29 cellular contexts compared by ENCODE assay signal in genomic region chr2:204339212-204339715, GRCh38.
DNase-seq lines count a peak whose midpoint lies in the region; ATAC-seq and TF ChIP-seq lines count a peak whose summit lies in the region.
"Had no signal": no experiment of that assay in that cellular context is flagged by ENCODE, and none has a peak within 500 bp of the region (broad histone marks: within the 10 kb centered on the region; RNA-seq: fewer than 3 reads in every experiment).

No MANE protein-coding gene starts in this region.

- H3K36me3 ChIP-seq in Caco-2 (ENCODE audit: control insufficient read depth, insufficient read depth, low read length) (no peaks in the 10 kb centered on the region; the same call in 1 of the 2 replicates), H7 (replicated peaks; ENCODE audit: control insufficient read depth, insufficient read depth, low read length) (no peaks in the 10 kb centered on the region), hepatocyte (replicated peaks; ENCODE audit: insufficient read depth, low read depth) (no peaks in the 10 kb centered on the region), lower lobe of right lung (no peaks in the 10 kb centered on the region), Peyer's patch (no peaks in the 10 kb centered on the region)
- H3K36me3 ChIP-seq: BLaER1 treated with 17β-estradiol and CSF1 and Interleukin-3, amounts not matched to agents 10 nM and 100 nM; heart left ventricle; left lung; ovary; right atrium auricular region; thoracic aorta; vagina had no signal

- intact Hi-C loops in Caco-2 (cut with micrococcal nuclease; ENCODE audit: unreplicated experiment) (no loop called here), lower lobe of right lung (cut with DNase I) (no loop called here)

- ATAC-seq in lower lobe of right lung (no peak), GM19467 (IDR thresholded peaks at IDR 0.05; ENCODE audit: unreplicated experiment) (no peak)
- ATAC-seq: heart left ventricle, natural killer cell had no signal

- no peak overlapping the region for H3K4me3 ChIP-seq in Caco-2 (ENCODE audit: low read depth, low read length)
- H3K4me3 ChIP-seq in H7 (ENCODE audit: insufficient read depth, low read depth, low read length): no peak overlapping the region
- no peak overlapping the region for H3K4me3 ChIP-seq in hepatocyte
- H3K4me3 ChIP-seq in lower lobe of right lung: no peak overlapping the region
- H3K4me3 ChIP-seq in Peyer's patch: no peak overlapping the region
- H3K4me3 ChIP-seq: BLaER1 treated with 17β-estradiol and CSF1 and Interleukin-3, amounts not matched to agents 10 nM and 100 nM; heart left ventricle; left lung; ovary; right atrium auricular region; thoracic aorta; vagina had no signal

- peak overlapping the region; percentile 59 for H3K4me2 ChIP-seq in hepatocyte
- H3K4me2 ChIP-seq: BLaER1 treated with 17β-estradiol and CSF1 and Interleukin-3, amounts not matched to agents 10 nM and 100 nM had no signal

- TF ChIP-seq CTCF in Caco-2 (IDR thresholded peaks at IDR 0.05; ENCODE audit: insufficient read depth in 1 of 2, low read depth in 1 of 2, low read length in 1 of 2, severe bottlenecking in 1 of 2, unreplicated experiment in 1 of 2) (no peak), hepatocyte (IDR thresholded peaks at IDR 0.05; ENCODE audit: poor library complexity) (no peak), lower lobe of right lung (IDR thresholded peaks at IDR 0.05) (no peak), Peyer's patch (IDR thresholded peaks at IDR 0.05) (no peak)

- DNase-seq in Caco-2: peak in 1 of 2 experiments; percentile 22
- peak; percentile 17 for DNase-seq in H7
- DNase-seq in NCI-H774 (lab: John Stamatoyannopoulos, UW): peak; percentile 22
- no peak for DNase-seq in hepatocyte (ENCODE audit: low spot score)
- DNase-seq in lower lobe of right lung: no peak
- no peak for DNase-seq in medulla oblongata (ENCODE audit: extremely low spot score)
- no peak for DNase-seq in Peyer's patch
- DNase-seq: activated B cell treated with CpG ODN at 0.5 μM for 24 hours; activated CD4-positive, alpha-beta memory T cell treated with anti-CD3 and anti-CD28 coated beads for 36 hours; activated naive CD8-positive, alpha-beta T cell treated with anti-CD3 and anti-CD28 coated beads, Interleukin-2, amount 10 ng/mL, durations not matched to agents 7 days and 5 days; cerebellar nuclear complex; COR-L47; effector CD4-positive, alpha-beta T cell; heart left ventricle; immature natural killer cell; left lung; midbrain; natural killer cell; NCI-H2081 treated with DMSO at 0.1 percent for 48 hours; NCI-H524; ovary; Right ventricle myocardium superior; stimulated activated naive CD4-positive, alpha-beta T cell treated with Interleukin-2 at 50 U/mL for 16 hours; T1000 had no signal

- H3K27ac ChIP-seq in hepatocyte (peak overlapping the region; percentile 11), lower lobe of right lung (no peak overlapping the region), Peyer's patch (no peak overlapping the region)
- H3K27ac ChIP-seq: BLaER1 treated with 17β-estradiol and CSF1 and Interleukin-3, amounts not matched to agents 10 nM and 100 nM; heart left ventricle; left lung; ovary; right atrium auricular region; thoracic aorta; vagina had no signal

- H3K4me3 Mint-ChIP-seq in Caco-2 (ENCODE audit: unreplicated experiment): peak overlapping the region; percentile 48
- H3K4me3 Mint-ChIP-seq: activated B cell treated with CpG ODN at 0.5 μM for 24 hours; activated CD4-positive, alpha-beta memory T cell treated with anti-CD3 and anti-CD28 coated beads for 36 hours; activated naive CD8-positive, alpha-beta T cell treated with anti-CD3 and anti-CD28 coated beads, Interleukin-2, amount 10 ng/mL, durations not matched to agents 7 days and 5 days; immature natural killer cell; natural killer cell had no signal

- peaks cover 10% of the 10 kb centered on the region for H3K9me3 ChIP-seq in Caco-2
- H3K9me3 ChIP-seq in hepatocyte (ENCODE audit: low read depth): peaks cover 5% of the 10 kb centered on the region
- H3K9me3 ChIP-seq in lower lobe of right lung: no peaks in the 10 kb centered on the region
- H3K9me3 ChIP-seq in Peyer's patch: no peaks in the 10 kb centered on the region
- H3K9me3 ChIP-seq: BLaER1 treated with 17β-estradiol and CSF1 and Interleukin-3, amounts not matched to agents 10 nM and 100 nM; left lung; ovary; right atrium auricular region; thoracic aorta; vagina had no signal

- peaks cover 34% of the 10 kb centered on the region for H3K4me1 ChIP-seq in Caco-2
- H3K4me1 ChIP-seq in hepatocyte (ENCODE audit: insufficient read depth): no peaks in the 10 kb centered on the region
- H3K4me1 ChIP-seq in lower lobe of right lung: no peaks in the 10 kb centered on the region
- no peaks in the 10 kb centered on the region for H3K4me1 ChIP-seq in Peyer's patch
- H3K4me1 ChIP-seq: BLaER1 treated with 17β-estradiol and CSF1 and Interleukin-3, amounts not matched to agents 10 nM and 100 nM; heart left ventricle; left lung; right atrium auricular region; vagina had no signal

- no peak for TF ChIP-seq POLR2A in Peyer's patch (IDR thresholded peaks at IDR 0.05)

- POLR2A ChIA-PET in Caco-2 (lab: Charles Lee): no interaction called here

- H3K27me3 ChIP-seq in Caco-2 (replicated peaks; ENCODE audit: control insufficient read depth, insufficient read depth, low read length): no peaks in the 10 kb centered on the region
- H3K27me3 ChIP-seq in H7 (ENCODE audit: control insufficient read depth, insufficient read depth, low read length): no peaks in the 10 kb centered on the region
- no peaks in the 10 kb centered on the region for H3K27me3 ChIP-seq in hepatocyte
- no peaks in the 10 kb centered on the region for H3K27me3 ChIP-seq in lower lobe of right lung (ENCODE audit: low read depth)
- no peaks in the 10 kb centered on the region for H3K27me3 ChIP-seq in Peyer's patch
- H3K27me3 ChIP-seq: BLaER1 treated with 17β-estradiol and CSF1 and Interleukin-3, amounts not matched to agents 10 nM and 100 nM; heart left ventricle; left lung; ovary; right atrium auricular region; vagina had no signal

- H3K36me3 Mint-ChIP-seq in Caco-2 (ENCODE audit: insufficient read depth, unreplicated experiment): peaks cover 9% of the 10 kb centered on the region
- H3K36me3 Mint-ChIP-seq: activated CD4-positive, alpha-beta memory T cell treated with anti-CD3 and anti-CD28 coated beads for 36 hours; activated naive CD8-positive, alpha-beta T cell treated with anti-CD3 and anti-CD28 coated beads, Interleukin-2, amount 10 ng/mL, durations not matched to agents 7 days and 5 days; immature natural killer cell; natural killer cell had no signal

- no peaks in the 10 kb centered on the region for H3K79me2 ChIP-seq in hepatocyte

- BruUV-seq in Caco-2 (replicated peaks; lab: Mats Ljungman, UMichigan): no TSS peak

- no peaks in the 10 kb centered on the region for H4K20me1 ChIP-seq in hepatocyte (ENCODE audit: insufficient read depth, poor library complexity, severe bottlenecking)
- H4K20me1 ChIP-seq: BLaER1 treated with 17β-estradiol and CSF1 and Interleukin-3, amounts not matched to agents 10 nM and 100 nM had no signal

- CTCF ChIA-PET in Caco-2 (lab: Charles Lee): no interaction called here

- 80% methylated on average over 3 of the region's 3 CpGs for WGBS in hepatocyte (ENCODE audit: low lambda C conversion rate, missing lambda C conversion rate)

- peak overlapping the region; percentile 80 for H3K27ac Mint-ChIP-seq in Caco-2 (ENCODE audit: unreplicated experiment)
- H3K27ac Mint-ChIP-seq: activated B cell treated with CpG ODN at 0.5 μM for 24 hours; activated CD4-positive, alpha-beta memory T cell treated with anti-CD3 and anti-CD28 coated beads for 36 hours; activated naive CD8-positive, alpha-beta T cell treated with anti-CD3 and anti-CD28 coated beads, Interleukin-2, amount 10 ng/mL, durations not matched to agents 7 days and 5 days; immature natural killer cell; natural killer cell had no signal

- H3K27me3 Mint-ChIP-seq in Caco-2 (ENCODE audit: insufficient read depth, unreplicated experiment): no peaks in the 10 kb centered on the region

- H3K9me2 ChIP-seq in hepatocyte (replicated peaks; ENCODE audit: insufficient read depth): no peaks in the 10 kb centered on the region

- peaks cover 35% of the 10 kb centered on the region for H3K4me1 Mint-ChIP-seq in Caco-2 (ENCODE audit: low read depth, unreplicated experiment)
- H3K4me1 Mint-ChIP-seq: activated B cell treated with CpG ODN at 0.5 μM for 24 hours; activated naive CD8-positive, alpha-beta T cell treated with anti-CD3 and anti-CD28 coated beads, Interleukin-2, amount 10 ng/mL, durations not matched to agents 7 days and 5 days; immature natural killer cell; natural killer cell had no signal

- H2AFZ ChIP-seq in hepatocyte: no peak overlapping the region

- H3K9me3 Mint-ChIP-seq in Caco-2 (ENCODE audit: unreplicated experiment): peaks cover 20% of the 10 kb centered on the region
- H3K9me3 Mint-ChIP-seq: activated B cell treated with CpG ODN at 0.5 μM for 24 hours; activated CD4-positive, alpha-beta memory T cell treated with anti-CD3 and anti-CD28 coated beads for 36 hours; activated naive CD8-positive, alpha-beta T cell treated with anti-CD3 and anti-CD28 coated beads, Interleukin-2, amount 10 ng/mL, durations not matched to agents 7 days and 5 days; immature natural killer cell; natural killer cell had no signal

Comparison
In these comparisons a context has a peak if more than half of its experiments do, and no peak if none do; other contexts are left out.
1. DNase-seq: peak in H7 (single experiment) and NCI-H774 (single experiment); none in hepatocyte (single experiment), lower lobe of right lung (single experiment), medulla oblongata (single experiment) and Peyer's patch (0 of 3).